24 cellular contexts compared by ENCODE assay signal in the genomic region with DNA sequence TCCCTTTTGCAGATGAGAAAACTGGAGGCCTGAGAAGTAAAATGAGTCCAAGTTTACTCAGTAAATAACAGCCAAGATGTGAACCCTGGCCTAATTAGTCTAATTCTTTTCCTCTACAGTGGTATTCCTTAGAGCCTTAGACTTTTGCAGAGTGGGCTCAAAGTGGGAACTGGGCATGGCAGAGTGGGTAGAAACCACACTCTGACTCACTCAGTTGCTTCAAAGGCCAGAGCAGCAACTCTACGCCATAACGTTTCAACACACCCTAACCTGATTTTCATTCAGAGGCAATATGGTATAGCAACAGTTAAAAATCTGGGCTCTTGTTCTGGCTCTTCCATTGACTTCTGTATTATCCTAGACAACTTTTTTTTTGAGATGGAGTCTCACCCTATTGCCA. TPM values are rescaled to one million over a fixed set of nuclear protein-coding genes. Genes with fewer than 3 reads are reported as not detected.
"Had no signal": no experiment of that assay in that cellular context is flagged by ENCODE, and none has a peak within 500 bp of the region (broad histone marks: within the 10 kb centered on the region; RNA-seq: fewer than 3 reads in every experiment).

No MANE protein-coding gene starts in this region.

- H3K27ac ChIP-seq: KMS-11, Peyer's patch, RWPE1 had no signal

- H3K27me3 ChIP-seq: Peyer's patch had no signal

- H3K4me3 ChIP-seq: Peyer's patch had no signal

- ATAC-seq: activated CD8-positive, alpha-beta memory T cell treated with anti-CD3 and anti-CD28 coated beads, Interleukin-2, amount 10 ng/mL, durations not matched to agents 7 days and 5 days; activated naive CD4-positive, alpha-beta T cell treated with anti-CD3 and anti-CD28 coated beads, Interleukin-2, amount 50 U/mL, for 72 hours; activated naive CD8-positive, alpha-beta T cell treated with anti-CD3 and anti-CD28 coated beads, Interleukin-2, amount 50 U/mL, for 24 hours had no signal

- H3K4me1 ChIP-seq: Peyer's patch had no signal

- H3K9me3 ChIP-seq: Peyer's patch had no signal

- H3K4me2 ChIP-seq: KMS-11 had no signal

- H3K9ac ChIP-seq: KMS-11 had no signal

- DNase-seq: activated B cell treated with CpG ODN at 0.5 μM for 24 hours; activated CD4-positive, alpha-beta T cell treated with anti-CD3 and anti-CD28 coated beads for 1 hour; activated CD4-positive, alpha-beta T cell treated with anti-CD3 and anti-CD28 coated beads, Interleukin-2, amount 10 ng/mL, durations not matched to agents 24 days and 14 days; activated CD4-positive, alpha-beta T cell treated with anti-CD3 and anti-CD28 coated beads, Interleukin-2, amount 50 U/mL, for 48 hours; activated CD8-positive, alpha-beta memory T cell treated with anti-CD3 and anti-CD28 coated beads, Interleukin-2, amount 10 ng/mL, durations not matched to agents 7 days and 5 days; activated effector memory CD4-positive, alpha-beta T cell treated with Interleukin-2 at 50 U/mL for 16 hours; activated naive CD4-positive, alpha-beta T cell; activated naive CD8-positive, alpha-beta T cell treated with anti-CD3 and anti-CD28 coated beads, Interleukin-2, amount 50 U/mL, for 24 hours; activated T-cell treated with anti-CD3 and anti-CD28 coated beads, Interleukin-2, amount 50 U/mL, for 24 hours; amygdala; NCI-H1092; NCI-H1417; NCI-H1694 treated with DMSO at 0.1 percent for 48 hours; NCI-H2029 treated with DMSO at 0.1 percent for 48 hours; NCI-H510A treated with DMSO at 0.1 percent for 48 hours; Peyer's patch; Right ventricle myocardium superior had no signal

RNA-seq across cellular contexts. Expression of gene THRSP, which starts 2.8 kb away (rescaled TPM):
- total RNA-seq: activated B cell treated with CpG ODN at 0.5 μM for 24 hours; activated CD4-positive, alpha-beta T cell treated with anti-CD3 and anti-CD28 coated beads, Interleukin-2, amount 10 ng/mL, durations not matched to agents 24 days and 14 days; activated CD8-positive, alpha-beta memory T cell treated with anti-CD3 and anti-CD28 coated beads, Interleukin-2, amount 10 ng/mL, durations not matched to agents 7 days and 5 days; activated naive CD4-positive, alpha-beta T cell treated with anti-CD3 and anti-CD28 coated beads, Interleukin-2, amount 50 U/mL, for 72 hours; activated T-helper 1 cell treated with anti-CD3 and anti-CD28 coated beads, Interleukin-12 subunit alpha, Interleukin-12 subunit beta, Interleukin-2, Interleukin-4 antibody, amounts not matched to agents 30 ng/mL and 10 ng/mL and 1 ng/mL, durations not matched to agents 14 hours and 24 hours and 36 hours; astrocyte; MCF 10A; SK-MEL-5 had no signal

RNA-seq across cellular contexts. Expression of gene KCTD14, which starts 43.4 kb away (rescaled TPM):
- total RNA-seq: Right ventricle myocardium superior, SK-MEL-5 had no signal
